ENCODE assay signal across 1 cellular context in genomic region chr19:48397636-48398328, GRCh38.
TF ChIP-seq lines count a peak whose summit lies in the region.

No MANE protein-coding gene starts in this region.

TF ChIP-seq in SK-N-SH, 30 proteins besides CTCF, POLR2A, EP300 and RAD21 (continued from another document):
- TF ChIP-seq MAX (IDR thresholded peaks at IDR 0.05; ENCODE audit: low read depth) (no peak), GABPA (IDR thresholded peaks at IDR 0.05; ENCODE audit: low read depth) (no peak), REST (IDR thresholded peaks at IDR 0.05; ENCODE audit: low read depth, low read length) (no peak), NRF1 (IDR thresholded peaks at IDR 0.05; ENCODE audit: low read depth, low read length) (no peak), NFIC (IDR thresholded peaks at IDR 0.05; ENCODE audit: borderline replicate concordance) (no peak)
